In the genomic region with DNA sequence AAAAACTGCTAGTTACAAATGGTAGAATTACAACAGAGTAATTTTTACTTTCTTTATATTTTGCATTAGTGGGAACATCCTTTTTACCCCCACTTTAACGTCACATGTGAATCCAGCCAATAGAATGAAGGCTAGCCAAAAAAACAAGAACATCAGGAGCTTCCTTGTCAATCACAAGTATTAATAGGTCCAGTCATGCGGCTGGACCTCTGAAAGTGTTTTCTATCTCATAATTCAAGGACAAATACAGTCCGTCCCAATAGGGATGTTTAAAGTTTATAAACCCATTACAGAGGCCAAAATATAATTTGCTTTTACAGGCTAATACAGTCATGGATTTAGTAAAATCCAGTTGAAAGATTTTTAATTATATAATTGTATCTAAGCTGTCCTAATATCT, we compare ENCODE assay signal across 17 cellular contexts.
A peak's percentile ranks its signal among the peaks of the same experiment; 100 is the strongest.
DNase-seq lines count a peak whose midpoint lies in the region; ATAC-seq and TF ChIP-seq lines count a peak whose summit lies in the region.
"Had no signal": no experiment of that assay in that cellular context is flagged by ENCODE, and none has a peak within 500 bp of the region (broad histone marks: within the 10 kb centered on the region; RNA-seq: fewer than 3 reads in every experiment).

No MANE protein-coding gene starts in this region.

- TF ChIP-seq POLR2A in gastrocnemius medialis (IDR thresholded peaks at IDR 0.05) (no peak), thyroid gland (IDR thresholded peaks at IDR 0.05) (no peak)

- no peaks in the 10 kb centered on the region for H3K4me1 Mint-ChIP-seq in activated T-helper 1 cell treated with anti-CD3 and anti-CD28 coated beads, Interleukin-12 subunit alpha, Interleukin-12 subunit beta, Interleukin-2, Interleukin-4 antibody, amounts not matched to agents 30 ng/mL and 10 ng/mL and 1 ng/mL, durations not matched to agents 14 hours and 24 hours and 36 hours (ENCODE audit: low read depth)
- H3K4me1 Mint-ChIP-seq: CD4-positive, alpha-beta memory T cell; IgD-negative memory B cell had no signal

- TF ChIP-seq CTCF in fibroblast of mammary gland (conservative IDR thresholded peaks at IDR 0.05; ENCODE audit: control insufficient read depth, insufficient read depth, low read depth, low read length), result no peak
- TF ChIP-seq CTCF in gastrocnemius medialis (IDR thresholded peaks at IDR 0.05 in 4 of 5, conservative IDR thresholded peaks at IDR 0.05 in 1 of 5), result no peak
- no peak for TF ChIP-seq CTCF in thyroid gland (IDR thresholded peaks at IDR 0.05)

- H3K36me3 ChIP-seq in gastrocnemius medialis (no peaks in the 10 kb centered on the region), thyroid gland (no peaks in the 10 kb centered on the region)

- peak; percentile 38 for ATAC-seq in left ventricle myocardium superior
- ATAC-seq in gastrocnemius medialis, result no peak
- no peak for ATAC-seq in GM21526 (IDR thresholded peaks at IDR 0.05; ENCODE audit: low FRiP score, unreplicated experiment)
- ATAC-seq: A549, HepG2 had no signal

- no peaks in the 10 kb centered on the region for H3K36me3 Mint-ChIP-seq in activated T-helper 1 cell treated with anti-CD3 and anti-CD28 coated beads, Interleukin-12 subunit alpha, Interleukin-12 subunit beta, Interleukin-2, Interleukin-4 antibody, amounts not matched to agents 30 ng/mL and 10 ng/mL and 1 ng/mL, durations not matched to agents 14 hours and 24 hours and 36 hours (ENCODE audit: low read depth)
- H3K36me3 Mint-ChIP-seq: CD4-positive, alpha-beta memory T cell; IgD-negative memory B cell had no signal

- DNase-seq in fibroblast of mammary gland (ENCODE audit: low read depth) (peak; percentile 22), left ventricle myocardium superior (no peak), gastrocnemius medialis (no peak), thyroid gland (no peak), amniotic stem cell (lab: John Stamatoyannopoulos, UW) (no peak), D341Med (ENCODE audit: low spot score) (no peak)
- DNase-seq in activated T-helper 1 cell treated with anti-CD3 and anti-CD28 coated beads, Interleukin-12 subunit alpha, Interleukin-12 subunit beta, Interleukin-2, Interleukin-4 antibody, amounts not matched to agents 30 ng/mL and 10 ng/mL and 1 ng/mL, durations not matched to agents 14 hours and 24 hours and 36 hours (ENCODE audit: low spot score), result no peak
- DNase-seq: AML-193; CD4-positive, alpha-beta memory T cell; DMS79 treated with DMSO at 0.1 percent for 48 hours; GF-D8; H9 had no signal

- no peak overlapping the region for H3K27ac Mint-ChIP-seq in activated T-helper 1 cell treated with anti-CD3 and anti-CD28 coated beads, Interleukin-12 subunit alpha, Interleukin-12 subunit beta, Interleukin-2, Interleukin-4 antibody, amounts not matched to agents 30 ng/mL and 10 ng/mL and 1 ng/mL, durations not matched to agents 14 hours and 24 hours and 36 hours
- H3K27ac Mint-ChIP-seq: CD4-positive, alpha-beta memory T cell; H9; IgD-negative memory B cell had no signal

- intact Hi-C loops in left ventricle myocardium superior (cut with micrococcal nuclease), result no loop called here
- intact Hi-C loops in gastrocnemius medialis (cut with DNase I; ENCODE audit: low total_unique reads), result no loop called here
- intact Hi-C loops in thyroid gland (cut with DNase I), result no loop called here
- intact Hi-C loops in activated T-helper 1 cell treated with anti-CD3 and anti-CD28 coated beads, Interleukin-12 subunit alpha, Interleukin-12 subunit beta, Interleukin-2, Interleukin-4 antibody, amounts not matched to agents 30 ng/mL and 10 ng/mL and 1 ng/mL, durations not matched to agents 14 hours and 24 hours and 36 hours (cut with micrococcal nuclease), result no loop called here

- no peaks in the 10 kb centered on the region for H3K27me3 Mint-ChIP-seq in activated T-helper 1 cell treated with anti-CD3 and anti-CD28 coated beads, Interleukin-12 subunit alpha, Interleukin-12 subunit beta, Interleukin-2, Interleukin-4 antibody, amounts not matched to agents 30 ng/mL and 10 ng/mL and 1 ng/mL, durations not matched to agents 14 hours and 24 hours and 36 hours (ENCODE audit: insufficient read depth)
- H3K27me3 Mint-ChIP-seq: CD4-positive, alpha-beta memory T cell; IgD-negative memory B cell had no signal

- H3K4me3 ChIP-seq in fibroblast of mammary gland (ENCODE audit: control insufficient read depth, low read depth, low read length) (no peak overlapping the region), gastrocnemius medialis (no peak overlapping the region), thyroid gland (replicated peaks in 1 of 3) (no peak overlapping the region)
- H3K4me3 ChIP-seq: A549 had no signal

- WGBS in thyroid gland, 2 donors, result 80 to 82% methylated on average over 3 of the region's 3 CpGs

- no peak overlapping the region for H3K4me3 Mint-ChIP-seq in activated T-helper 1 cell treated with anti-CD3 and anti-CD28 coated beads, Interleukin-12 subunit alpha, Interleukin-12 subunit beta, Interleukin-2, Interleukin-4 antibody, amounts not matched to agents 30 ng/mL and 10 ng/mL and 1 ng/mL, durations not matched to agents 14 hours and 24 hours and 36 hours
- H3K4me3 Mint-ChIP-seq: CD4-positive, alpha-beta memory T cell; H9; IgD-negative memory B cell had no signal

- H3K27me3 ChIP-seq in gastrocnemius medialis, result no peaks in the 10 kb centered on the region
- no peaks in the 10 kb centered on the region for H3K27me3 ChIP-seq in thyroid gland

- H3K9me3 Mint-ChIP-seq in activated T-helper 1 cell treated with anti-CD3 and anti-CD28 coated beads, Interleukin-12 subunit alpha, Interleukin-12 subunit beta, Interleukin-2, Interleukin-4 antibody, amounts not matched to agents 30 ng/mL and 10 ng/mL and 1 ng/mL, durations not matched to agents 14 hours and 24 hours and 36 hours, result no peaks in the 10 kb centered on the region
- H3K9me3 Mint-ChIP-seq: H9 had no signal

- H3K27ac ChIP-seq in gastrocnemius medialis, result peak overlapping the region; percentile 25 to 48 (median 34)
- H3K27ac ChIP-seq in thyroid gland, result peak overlapping the region in 2 of 3 donors; percentile 19 to 53
- H3K27ac ChIP-seq: A549, C4-2B had no signal

- H3K4me1 ChIP-seq in gastrocnemius medialis (peaks cover 3 to 9% of the 10 kb centered on the region in 2 donors), thyroid gland (peaks cover 19 to 24% of the 10 kb centered on the region in 2 donors)
- H3K4me1 ChIP-seq: A549 had no signal

- H3K9me3 ChIP-seq in gastrocnemius medialis, result no peaks in the 10 kb centered on the region
- H3K9me3 ChIP-seq in thyroid gland, result no peaks in the 10 kb centered on the region
- H3K9me3 ChIP-seq: A549 had no signal

- in situ Hi-C loops in gastrocnemius medialis (cut with MboI; ENCODE audit: low sequenced_read_pairs in 4 of 4), result no loop called here
